Comparison of ENCODE assay signal across 1 cellular context in genomic region chr17:74725111-74725510, GRCh38.
TF ChIP-seq lines count a peak whose summit lies in the region.

No MANE protein-coding gene starts in this region.

TF ChIP-seq in WTC11, 78 proteins besides CTCF, POLR2A, EP300 and RAD21 (continued from another document):
- TF ChIP-seq SMAD3 (CRISPR knock-in tag; IDR thresholded peaks at IDR 0.05; ENCODE audit: borderline replicate concordance) (no peak), GRHL2 (CRISPR knock-in tag; IDR thresholded peaks at IDR 0.05; ENCODE audit: insufficient replicate concordance, severe bottlenecking) (no peak), ATF3 (CRISPR knock-in tag; conservative IDR thresholded peaks at IDR 0.05) (no peak), NR2C2 (CRISPR knock-in tag; IDR thresholded peaks at IDR 0.05) (no peak), RORB (CRISPR knock-in tag; IDR thresholded peaks at IDR 0.05) (no peak), FOXP4 (CRISPR knock-in tag; IDR thresholded peaks at IDR 0.05) (no peak), MXD4 (CRISPR knock-in tag; IDR thresholded peaks at IDR 0.05; ENCODE audit: borderline replicate concordance) (no peak)
